Comparison of ENCODE assay signal across 24 cellular contexts in genomic region chr5:177226882-177227281, GRCh38.
"Had no signal": no experiment of that assay in that cellular context is flagged by ENCODE, and none has a peak within 500 bp of the region (broad histone marks: within the 10 kb centered on the region; RNA-seq: fewer than 3 reads in every experiment).

No MANE protein-coding gene starts in this region.

- H3K4me3 ChIP-seq: left ventricle myocardium inferior, lung, ovary, right atrium auricular region, right lobe of liver, smooth muscle cell, tibial nerve, uterus had no signal

- H3K4me3 Mint-ChIP-seq: naive thymus-derived CD8-positive, alpha-beta T cell; nephron; neural crest cell; stimulated activated memory B cell treated with anti-CD40 and anti-IgM and Interleukin-4, amounts not matched to agents 10 μg/mL and 1 μg/mL and 100 μg/mL, for 72 hours; stimulated activated naive CD8-positive, alpha-beta T cell treated with anti-CD3 and anti-CD28 coated beads, Interleukin-15, amount 100 ng/mL, for 72 hours; type B pancreatic cell had no signal

- H3K36me3 ChIP-seq: neutrophil, ovary, uterus had no signal

- H3K9me3 Mint-ChIP-seq: naive thymus-derived CD8-positive, alpha-beta T cell; nephron; neural crest cell; stimulated activated memory B cell treated with anti-CD40 and anti-IgM and Interleukin-4, amounts not matched to agents 10 μg/mL and 1 μg/mL and 100 μg/mL, for 72 hours; stimulated activated naive CD8-positive, alpha-beta T cell treated with anti-CD3 and anti-CD28 coated beads, Interleukin-15, amount 100 ng/mL, for 72 hours; type B pancreatic cell had no signal

- H3K4me2 ChIP-seq: smooth muscle cell had no signal

- H3K27me3 Mint-ChIP-seq: naive thymus-derived CD8-positive, alpha-beta T cell; progenitor cell of endocrine pancreas; stimulated activated memory B cell treated with anti-CD40 and anti-IgM and Interleukin-4, amounts not matched to agents 10 μg/mL and 1 μg/mL and 100 μg/mL, for 72 hours; stimulated activated naive CD8-positive, alpha-beta T cell treated with anti-CD3 and anti-CD28 coated beads, Interleukin-15, amount 100 ng/mL, for 72 hours; type B pancreatic cell had no signal

- H3K27me3 ChIP-seq: neutrophil, ovary, right atrium auricular region, right lobe of liver, tibial nerve, uterus had no signal

- H3K27ac Mint-ChIP-seq: naive thymus-derived CD8-positive, alpha-beta T cell; nephron; progenitor cell of endocrine pancreas; stimulated activated memory B cell treated with anti-CD40 and anti-IgM and Interleukin-4, amounts not matched to agents 10 μg/mL and 1 μg/mL and 100 μg/mL, for 72 hours; type B pancreatic cell had no signal

- ATAC-seq: naive thymus-derived CD8-positive, alpha-beta T cell; right lobe of liver; stimulated activated memory B cell treated with anti-CD40 and anti-IgM and Interleukin-4, amounts not matched to agents 10 μg/mL and 1 μg/mL and 100 μg/mL, for 72 hours; stimulated activated naive CD8-positive, alpha-beta T cell treated with anti-CD3 and anti-CD28 coated beads, Interleukin-15, amount 100 ng/mL, for 72 hours had no signal

- DNase-seq: islet precursor cell; left ventricle myocardium inferior; naive thymus-derived CD8-positive, alpha-beta T cell; occipital lobe; ovary; right lobe of liver; stimulated activated CD4-positive, alpha-beta T cell treated with anti-CD3 and anti-CD28 coated beads, Interleukin-1b, Interleukin-23, amount 100 ng/mL, for 48 hours; stimulated activated CD4-positive, alpha-beta T cell treated with anti-CD3 and anti-CD28 coated beads, Interleukin-2, amount 100 ng/mL, for 48 hours; stimulated activated CD4-positive, alpha-beta T cell treated with anti-CD3 and anti-CD28 coated beads, Interleukin-4, amount 100 ng/mL, for 4 hours; stimulated activated CD8-positive, alpha-beta memory T cell treated with anti-CD3 and anti-CD28 coated beads, Interleukin-4, amount 100 ng/mL, for 48 hours; stimulated activated naive CD4-positive, alpha-beta T cell treated with Interleukin-2 at 50 U/mL for 16 hours; stimulated activated naive CD8-positive, alpha-beta T cell treated with anti-CD3 and anti-CD28 coated beads, Interleukin-15, amount 100 ng/mL, for 72 hours; substantia nigra; uterus had no signal

- H3K4me1 ChIP-seq: right lobe of liver, uterus had no signal

- H3K27ac ChIP-seq: left ventricle myocardium inferior, neutrophil, ovary, right atrium auricular region, right lobe of liver, tibial nerve, uterus had no signal

- H3K9me3 ChIP-seq: left ventricle myocardium inferior, neutrophil, ovary, right atrium auricular region, right lobe of liver, tibial nerve, uterus had no signal
